Comparison of ENCODE assay signal across 2 cellular contexts in the genomic region with DNA sequence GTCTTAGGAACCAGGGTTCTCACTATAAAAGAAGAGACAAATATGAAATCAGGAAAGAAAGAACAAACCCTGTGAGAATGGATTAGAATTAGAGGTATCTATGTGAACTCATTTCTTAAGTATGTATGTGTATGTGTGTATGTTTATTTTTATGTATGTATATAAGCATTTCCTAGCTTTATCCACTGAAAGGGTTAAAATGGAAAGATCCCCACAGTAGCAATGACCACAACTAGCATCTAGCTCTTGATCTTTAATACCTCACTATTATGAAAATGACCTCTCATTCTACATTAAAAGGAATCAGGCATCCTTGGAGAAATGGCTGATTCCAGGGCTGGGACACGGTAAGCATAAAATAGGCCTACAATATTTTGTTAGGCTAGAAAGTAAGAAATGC.
TF ChIP-seq lines count a peak whose summit lies in the region.

No MANE protein-coding gene starts in this region.

TF ChIP-seq in WTC11, 78 proteins besides CTCF, POLR2A, EP300 and RAD21 (continued from another document):
- TF ChIP-seq, protein P1, sequence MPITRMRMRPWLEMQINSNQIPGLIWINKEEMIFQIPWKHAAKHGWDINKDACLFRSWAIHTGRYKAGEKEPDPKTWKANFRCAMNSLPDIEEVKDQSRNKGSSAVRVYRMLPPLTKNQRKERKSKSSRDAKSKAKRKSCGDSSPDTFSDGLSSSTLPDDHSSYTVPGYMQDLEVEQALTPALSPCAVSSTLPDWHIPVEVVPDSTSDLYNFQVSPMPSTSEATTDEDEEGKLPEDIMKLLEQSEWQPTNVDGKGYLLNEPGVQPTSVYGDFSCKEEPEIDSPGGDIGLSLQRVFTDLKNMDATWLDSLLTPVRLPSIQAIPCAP (CRISPR knock-in tag; IDR thresholded peaks at IDR 0.05) = no peak
- TF ChIP-seq KAT7 (CRISPR knock-in tag; IDR thresholded peaks at IDR 0.05; ENCODE audit: borderline replicate concordance) = no peak
- no peak for TF ChIP-seq CBFB (CRISPR knock-in tag; IDR thresholded peaks at IDR 0.05; ENCODE audit: low read depth)
- TF ChIP-seq, protein P2, sequence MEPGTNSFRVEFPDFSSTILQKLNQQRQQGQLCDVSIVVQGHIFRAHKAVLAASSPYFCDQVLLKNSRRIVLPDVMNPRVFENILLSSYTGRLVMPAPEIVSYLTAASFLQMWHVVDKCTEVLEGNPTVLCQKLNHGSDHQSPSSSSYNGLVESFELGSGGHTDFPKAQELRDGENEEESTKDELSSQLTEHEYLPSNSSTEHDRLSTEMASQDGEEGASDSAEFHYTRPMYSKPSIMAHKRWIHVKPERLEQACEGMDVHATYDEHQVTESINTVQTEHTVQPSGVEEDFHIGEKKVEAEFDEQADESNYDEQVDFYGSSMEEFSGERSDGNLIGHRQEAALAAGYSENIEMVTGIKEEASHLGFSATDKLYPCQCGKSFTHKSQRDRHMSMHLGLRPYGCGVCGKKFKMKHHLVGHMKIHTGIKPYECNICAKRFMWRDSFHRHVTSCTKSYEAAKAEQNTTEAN (CRISPR knock-in tag; IDR thresholded peaks at IDR 0.05) = no peak
- TF ChIP-seq, protein P3, sequence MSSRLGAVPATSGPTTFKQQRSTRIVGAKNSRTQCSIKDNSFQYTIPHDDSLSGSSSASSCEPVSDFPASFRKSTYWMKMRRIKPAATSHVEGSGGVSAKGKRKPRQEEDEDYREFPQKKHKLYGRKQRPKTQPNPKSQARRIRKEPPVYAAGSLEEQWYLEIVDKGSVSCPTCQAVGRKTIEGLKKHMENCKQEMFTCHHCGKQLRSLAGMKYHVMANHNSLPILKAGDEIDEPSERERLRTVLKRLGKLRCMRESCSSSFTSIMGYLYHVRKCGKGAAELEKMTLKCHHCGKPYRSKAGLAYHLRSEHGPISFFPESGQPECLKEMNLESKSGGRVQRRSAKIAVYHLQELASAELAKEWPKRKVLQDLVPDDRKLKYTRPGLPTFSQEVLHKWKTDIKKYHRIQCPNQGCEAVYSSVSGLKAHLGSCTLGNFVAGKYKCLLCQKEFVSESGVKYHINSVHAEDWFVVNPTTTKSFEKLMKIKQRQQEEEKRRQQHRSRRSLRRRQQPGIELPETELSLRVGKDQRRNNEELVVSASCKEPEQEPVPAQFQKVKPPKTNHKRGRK (CRISPR knock-in tag; IDR thresholded peaks at IDR 0.05; ENCODE audit: borderline replicate concordance) = no peak

TF ChIP-seq in SK-N-SH, 30 proteins besides CTCF, POLR2A, EP300 and RAD21 (continued from another document):
- no peak for TF ChIP-seq GABPA (IDR thresholded peaks at IDR 0.05; ENCODE audit: low read depth)
- no peak for TF ChIP-seq MEF2A (IDR thresholded peaks at IDR 0.05; ENCODE audit: borderline replicate concordance, low read depth)
- no peak for TF ChIP-seq RXRA (IDR thresholded peaks at IDR 0.05; ENCODE audit: borderline replicate concordance, low read depth)
